Comparison of ENCODE assay signal across 17 cellular contexts in the genomic region with DNA sequence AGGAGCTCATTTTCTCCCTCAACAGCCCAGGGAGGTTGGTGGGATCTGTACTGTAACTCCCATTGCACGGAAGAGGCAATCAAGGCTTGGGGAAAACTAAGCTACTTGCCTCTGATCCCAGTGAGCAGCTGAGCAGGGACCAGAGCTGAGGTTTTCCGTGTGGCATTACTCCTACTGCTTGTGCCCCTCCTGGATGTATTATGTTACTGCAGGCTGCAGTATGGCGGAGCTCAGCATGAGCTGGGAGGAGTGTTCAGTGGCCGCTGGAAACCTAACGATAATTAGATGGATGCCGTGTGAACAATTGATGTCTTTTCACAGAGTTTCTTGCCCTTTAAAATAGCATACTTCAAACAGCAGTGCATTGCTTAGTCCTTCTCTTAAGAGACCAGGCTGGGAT. TPM values are rescaled to one million over a fixed set of nuclear protein-coding genes. Genes with fewer than 3 reads are reported as not detected.
A peak's percentile ranks its signal among the peaks of the same experiment; 100 is the strongest.
DNase-seq lines count a peak whose midpoint lies in the region; ATAC-seq and TF ChIP-seq lines count a peak whose summit lies in the region.
"Had no signal": no experiment of that assay in that cellular context is flagged by ENCODE, and none has a peak within 500 bp of the region (broad histone marks: within the 10 kb centered on the region; RNA-seq: fewer than 3 reads in every experiment).

No MANE protein-coding gene starts in this region.

- in situ Hi-C loops in Panc1 (cut with HindIII; ENCODE audit: low pct_unique_long_range_greater_than_20kb, low sequenced_read_pairs): no loop called here

- H3K36me3 ChIP-seq in Panc1 (ENCODE audit: control insufficient read depth, insufficient read depth, low read length): no peaks in the 10 kb centered on the region
- H3K36me3 ChIP-seq: pancreas had no signal

- no peak overlapping the region for H3K27ac Mint-ChIP-seq in type B pancreatic cell
- H3K27ac Mint-ChIP-seq: activated T-helper 17 cell treated with anti-CD3 and anti-CD28 coated beads, Interleukin-2, amount 50 U/mL, for 72 hours; CD4-positive, alpha-beta T cell had no signal

- no peak overlapping the region for H3K27ac ChIP-seq in Panc1 (ENCODE audit: low read length)
- no peak overlapping the region for H3K27ac ChIP-seq in foreskin keratinocyte
- H3K27ac ChIP-seq: pancreas, skin epidermis had no signal

- H3K4me1 Mint-ChIP-seq in type B pancreatic cell (ENCODE audit: unreplicated experiment): peaks cover 6% of the 10 kb centered on the region
- H3K4me1 Mint-ChIP-seq: activated T-helper 17 cell treated with anti-CD3 and anti-CD28 coated beads, Interleukin-2, amount 50 U/mL, for 72 hours had no signal

- ATAC-seq in Panc1 (no peak), foreskin keratinocyte (no peak)
- ATAC-seq: activated T-helper 17 cell treated with anti-CD3 and anti-CD28 coated beads, Interleukin-2, amount 50 U/mL, for 72 hours; effector memory CD8-positive, alpha-beta T cell; pancreas had no signal

- intact Hi-C loops in Panc1 (cut with micrococcal nuclease; ENCODE audit: unreplicated experiment): no loop called here

- H3K4me3 ChIP-seq in Panc1 (ENCODE audit: low read depth in 2 of 2, low read length in 2 of 2) (no peak overlapping the region), fibroblast of villous mesenchyme (ENCODE audit: low read depth, low read length) (no peak overlapping the region)
- H3K4me3 ChIP-seq: pancreas, skin epidermis had no signal

- TF ChIP-seq CTCF in Panc1 (IDR thresholded peaks at IDR 0.05) (0 out of 2 replicates have a peak, but pooled peaks have one; percentile 17), fibroblast of villous mesenchyme (IDR thresholded peaks at IDR 0.05; ENCODE audit: insufficient read depth, low read depth, low read length) (peak; percentile 13), type B pancreatic cell (conservative IDR thresholded peaks at IDR 0.05) (peak; percentile 52), foreskin keratinocyte (conservative IDR thresholded peaks at IDR 0.05) (no peak)

- H3K27me3 ChIP-seq in Panc1 (ENCODE audit: control insufficient read depth, insufficient read depth, low read length): no peaks in the 10 kb centered on the region
- H3K27me3 ChIP-seq in foreskin keratinocyte: no peaks in the 10 kb centered on the region
- H3K27me3 ChIP-seq: pancreas had no signal

- POLR2A ChIA-PET in Panc1 (lab: Charles Lee): no interaction called here

- BruUV-seq in Panc1 (replicated peaks; lab: Mats Ljungman, UMichigan): no TSS peak

- no peaks in the 10 kb centered on the region for H3K9me3 Mint-ChIP-seq in type B pancreatic cell
- H3K9me3 Mint-ChIP-seq: activated T-helper 17 cell treated with anti-CD3 and anti-CD28 coated beads, Interleukin-2, amount 50 U/mL, for 72 hours; CD4-positive, alpha-beta T cell; effector memory CD8-positive, alpha-beta T cell had no signal

- CTCF ChIA-PET in Panc1 (lab: Charles Lee): no interaction called here

- H3K4me1 ChIP-seq in Panc1 (ENCODE audit: control insufficient read depth, insufficient read depth, low read length) (no peaks in the 10 kb centered on the region), foreskin keratinocyte (peaks cover 9% of the 10 kb centered on the region)
- H3K4me1 ChIP-seq: pancreas had no signal

- DNase-seq in NCI-H82 (lab: John Stamatoyannopoulos, UW) (peak; percentile 42), NCI-H82 treated with DMSO at 0.1 percent for 48 hours (lab: John Stamatoyannopoulos, UW; ENCODE audit: unreplicated experiment) (no peak), Panc1 (ENCODE audit: low read depth, low spot score) (no peak), fibroblast of villous mesenchyme (ENCODE audit: low read depth) (no peak), type B pancreatic cell (ENCODE audit: extremely low spot score, unreplicated experiment) (no peak), foreskin keratinocyte (no peak), putamen (ENCODE audit: low spot score) (no peak), NCI-H2171 treated with DMSO at 0.1 percent for 48 hours (lab: John Stamatoyannopoulos, UW) (no peak)
- DNase-seq: CD4-positive, alpha-beta T cell; effector memory CD8-positive, alpha-beta T cell; KBM-7; NCI-H345; pancreas; Right ventricle myocardium superior; stimulated activated CD4-positive, alpha-beta T cell treated with anti-CD3 and anti-CD28 coated beads, Interleukin-4, amount 100 ng/mL, for 1 hour had no signal

- H3K9me3 ChIP-seq in Panc1 (ENCODE audit: control insufficient read depth, insufficient read depth, low read depth, low read length): no peaks in the 10 kb centered on the region
- H3K9me3 ChIP-seq: pancreas had no signal

- H3K4me3 Mint-ChIP-seq in type B pancreatic cell: no peak overlapping the region
- H3K4me3 Mint-ChIP-seq: activated T-helper 17 cell treated with anti-CD3 and anti-CD28 coated beads, Interleukin-2, amount 50 U/mL, for 72 hours; CD4-positive, alpha-beta T cell; effector memory CD8-positive, alpha-beta T cell had no signal

- H3K27me3 Mint-ChIP-seq in type B pancreatic cell: no peaks in the 10 kb centered on the region
- H3K27me3 Mint-ChIP-seq: activated T-helper 17 cell treated with anti-CD3 and anti-CD28 coated beads, Interleukin-2, amount 50 U/mL, for 72 hours; CD4-positive, alpha-beta T cell; effector memory CD8-positive, alpha-beta T cell had no signal

- H3K36me3 Mint-ChIP-seq in type B pancreatic cell: no peaks in the 10 kb centered on the region

RNA-seq across cellular contexts. Expression of gene TPRG1, which starts 2.0 kb away (rescaled TPM):
- total RNA-seq in Panc1 (2021; ENCODE audit: unreplicated experiment): not detected
- polyA plus RNA-seq in Panc1 (2012; ENCODE audit: insufficient read length): not detected
- 1.3 and 3.5 TPM in 2 replicates for total RNA-seq in fibroblast of villous mesenchyme
- 11.6 and 24.2 TPM in 2 replicates for total RNA-seq in type B pancreatic cell (ENCODE audit: low replicate concordance)
- 0.24 and 0.42 TPM in 2 replicates for total RNA-seq in foreskin keratinocyte
- 0.17 and 0.69 TPM in 2 replicates for polyA plus RNA-seq in foreskin keratinocyte
